ENCODE assay signal across 8 cellular contexts in genomic region chr12:50103351-50103750, GRCh38. TPM values are rescaled to one million over a fixed set of nuclear protein-coding genes. Genes with fewer than 3 reads are reported as not detected.
DNase-seq lines count a peak whose midpoint lies in the region; ATAC-seq and TF ChIP-seq lines count a peak whose summit lies in the region.
"Had no signal": no experiment of that assay in that cellular context is flagged by ENCODE, and none has a peak within 500 bp of the region (broad histone marks: within the 10 kb centered on the region; RNA-seq: fewer than 3 reads in every experiment).

No MANE protein-coding gene starts in this region.

- H3K9me2 ChIP-seq in GM23338 (ENCODE audit: insufficient read depth), result no peaks in the 10 kb centered on the region

- no peak for TF ChIP-seq POLR2A in esophagus squamous epithelium (IDR thresholded peaks at IDR 0.05)
- TF ChIP-seq POLR2A in sigmoid colon (IDR thresholded peaks at IDR 0.05), result no peak

- H3K4me1 ChIP-seq in esophagus squamous epithelium (peaks cover 17 to 36% (median 20%) of the 10 kb centered on the region in 3 donors), GM23338 (ENCODE audit: insufficient read depth) (peaks cover 12% of the 10 kb centered on the region; the same call in 1 of the 2 replicates), sigmoid colon (peaks cover 0 to 17% (median 12%) of the 10 kb centered on the region in 4 donors)

- CTCF ChIA-PET in activated naive CD4-positive, alpha-beta T cell treated with anti-CD3 and anti-CD28 coated beads, Interleukin-2, amount 10 ng/mL, durations not matched to agents 7 days and 5 days (lab: Charles Lee), result interaction anchor here (0.6 to 4.7 kb wide), 7 partner anchors 8 to 385 kb away, joined by 3 to 27 read pairs (median 4); partner anchors contain the start of genes COX14 and SMARCD1

- peaks cover 35% of the 10 kb centered on the region for H3K36me3 Mint-ChIP-seq in stimulated activated effector memory CD8-positive, alpha-beta T cell treated with anti-CD3 and anti-CD28 coated beads, Interleukin-12 subunit alpha, Interleukin-12 subunit beta, amount 100 ng/mL, for 72 hours
- peaks cover 23% of the 10 kb centered on the region for H3K36me3 Mint-ChIP-seq in activated naive CD4-positive, alpha-beta T cell treated with anti-CD3 and anti-CD28 coated beads, Interleukin-2, amount 10 ng/mL, durations not matched to agents 7 days and 5 days
- peaks cover 30% of the 10 kb centered on the region for H3K36me3 Mint-ChIP-seq in GM23338 (ENCODE audit: low read depth)

- no peak for DNase-seq in esophagus squamous epithelium (lab: John Stamatoyannopoulos, UW)
- no peak for DNase-seq in stimulated activated effector memory CD8-positive, alpha-beta T cell treated with anti-CD3 and anti-CD28 coated beads, Interleukin-12 subunit alpha, Interleukin-12 subunit beta, amount 100 ng/mL, for 72 hours (ENCODE audit: low spot score in 2 of 2)
- no peak for DNase-seq in activated naive CD4-positive, alpha-beta T cell treated with anti-CD3 and anti-CD28 coated beads, Interleukin-2, amount 10 ng/mL, durations not matched to agents 7 days and 5 days
- no peak for DNase-seq in GM23338 (ENCODE audit: low spot score)
- DNase-seq in sigmoid colon, result no peak
- DNase-seq: effector memory CD4-positive, alpha-beta T cell; NCI-H2081 treated with DMSO at 0.1 percent for 48 hours had no signal

- peaks cover 21% of the 10 kb centered on the region for H3K27me3 Mint-ChIP-seq in activated naive CD4-positive, alpha-beta T cell treated with anti-CD3 and anti-CD28 coated beads, Interleukin-2, amount 10 ng/mL, durations not matched to agents 7 days and 5 days
- peaks cover 7% of the 10 kb centered on the region for H3K27me3 Mint-ChIP-seq in GM23338 (ENCODE audit: insufficient read depth, low read depth, poor library complexity)

- no peak for TF ChIP-seq EP300 in sigmoid colon (IDR thresholded peaks at IDR 0.05)

- H3K9me3 ChIP-seq in esophagus squamous epithelium, result no peaks in the 10 kb centered on the region
- no peaks in the 10 kb centered on the region for H3K9me3 ChIP-seq in sigmoid colon

- no peak for ATAC-seq in stimulated activated effector memory CD8-positive, alpha-beta T cell treated with anti-CD3 and anti-CD28 coated beads, Interleukin-12 subunit alpha, Interleukin-12 subunit beta, amount 100 ng/mL, for 72 hours
- no peak for ATAC-seq in GM23338

- no peaks in the 10 kb centered on the region for H3K9me3 Mint-ChIP-seq in stimulated activated effector memory CD8-positive, alpha-beta T cell treated with anti-CD3 and anti-CD28 coated beads, Interleukin-12 subunit alpha, Interleukin-12 subunit beta, amount 100 ng/mL, for 72 hours
- H3K9me3 Mint-ChIP-seq in activated naive CD4-positive, alpha-beta T cell treated with anti-CD3 and anti-CD28 coated beads, Interleukin-2, amount 10 ng/mL, durations not matched to agents 7 days and 5 days, result no peaks in the 10 kb centered on the region
- H3K9me3 Mint-ChIP-seq in GM23338, result no peaks in the 10 kb centered on the region

- TF ChIP-seq CTCF in VCaP (conservative IDR thresholded peaks at IDR 0.05) (no peak), esophagus squamous epithelium (IDR thresholded peaks at IDR 0.05) (no peak), GM23338 (conservative IDR thresholded peaks at IDR 0.05; ENCODE audit: low read depth in 2 of 2) (no peak), sigmoid colon (IDR thresholded peaks at IDR 0.05) (no peak)

- H3F3A ChIP-seq in GM23338 (replicated peaks; ENCODE audit: low read depth), result peaks cover 8% of the 10 kb centered on the region; the same call in 1 of the 2 replicates

- H2AFZ ChIP-seq in GM23338, result no peak overlapping the region

- no peaks in the 10 kb centered on the region; the same call in 1 of the 2 replicates for H4K20me1 ChIP-seq in GM23338 (replicated peaks; ENCODE audit: insufficient read depth)

- 100% methylated on average over 1 of the region's 2 CpGs; no CpG with 5 or more reads in 1 of the 2 donors for WGBS in esophagus squamous epithelium, 2 donors
- WGBS in sigmoid colon, 2 donors, result 96% methylated on average over 2 of the region's 2 CpGs

- no peaks in the 10 kb centered on the region for H3K27me3 ChIP-seq in esophagus squamous epithelium
- H3K27me3 ChIP-seq in GM23338 (ENCODE audit: insufficient read depth), result no peaks in the 10 kb centered on the region
- H3K27me3 ChIP-seq in sigmoid colon, result no peaks in the 10 kb centered on the region

- H3K79me2 ChIP-seq in GM23338 (replicated peaks; ENCODE audit: insufficient read depth), result no peaks in the 10 kb centered on the region

- intact Hi-C loops in esophagus squamous epithelium (cut with DNase I), result no loop called here
- intact Hi-C loops in sigmoid colon (cut with DNase I), result no loop called here

- H3K27ac Mint-ChIP-seq in stimulated activated effector memory CD8-positive, alpha-beta T cell treated with anti-CD3 and anti-CD28 coated beads, Interleukin-12 subunit alpha, Interleukin-12 subunit beta, amount 100 ng/mL, for 72 hours, result peak overlapping the region; percentile 82
- no peak overlapping the region for H3K27ac Mint-ChIP-seq in activated naive CD4-positive, alpha-beta T cell treated with anti-CD3 and anti-CD28 coated beads, Interleukin-2, amount 10 ng/mL, durations not matched to agents 7 days and 5 days
- no peak overlapping the region for H3K27ac Mint-ChIP-seq in GM23338

- H3K4me1 Mint-ChIP-seq in stimulated activated effector memory CD8-positive, alpha-beta T cell treated with anti-CD3 and anti-CD28 coated beads, Interleukin-12 subunit alpha, Interleukin-12 subunit beta, amount 100 ng/mL, for 72 hours, result peaks cover 6% of the 10 kb centered on the region
- no peaks in the 10 kb centered on the region for H3K4me1 Mint-ChIP-seq in activated naive CD4-positive, alpha-beta T cell treated with anti-CD3 and anti-CD28 coated beads, Interleukin-2, amount 10 ng/mL, durations not matched to agents 7 days and 5 days
- peaks cover 39% of the 10 kb centered on the region for H3K4me1 Mint-ChIP-seq in GM23338

- H3K27ac ChIP-seq in VCaP (peak overlapping the region; percentile 43), esophagus squamous epithelium (peak overlapping the region in 3 of 4 donors; percentile 5 to 26 (median 24)), GM23338 (ENCODE audit: low read depth) (no peak overlapping the region), sigmoid colon (peak overlapping the region in 2 of 4 donors; percentile 21 to 34)

- H3K36me3 ChIP-seq in esophagus squamous epithelium, result peaks cover 9 to 34% (median 12%) of the 10 kb centered on the region in 3 donors
- H3K36me3 ChIP-seq in GM23338 (ENCODE audit: insufficient read depth), result peaks cover 8% of the 10 kb centered on the region; the same call in 1 of the 2 replicates
- peaks cover 10 to 22% (median 16%) of the 10 kb centered on the region in 4 donors for H3K36me3 ChIP-seq in sigmoid colon

- H3K4me2 ChIP-seq in GM23338, result no peak overlapping the region

- H3K4me3 Mint-ChIP-seq in stimulated activated effector memory CD8-positive, alpha-beta T cell treated with anti-CD3 and anti-CD28 coated beads, Interleukin-12 subunit alpha, Interleukin-12 subunit beta, amount 100 ng/mL, for 72 hours, result no peak overlapping the region
- H3K4me3 Mint-ChIP-seq in activated naive CD4-positive, alpha-beta T cell treated with anti-CD3 and anti-CD28 coated beads, Interleukin-2, amount 10 ng/mL, durations not matched to agents 7 days and 5 days, result no peak overlapping the region
- no peak overlapping the region for H3K4me3 Mint-ChIP-seq in GM23338

- no peak overlapping the region for H3K4me3 ChIP-seq in esophagus squamous epithelium
- H3K4me3 ChIP-seq in GM23338, result no peak overlapping the region
- no peak overlapping the region for H3K4me3 ChIP-seq in sigmoid colon

TF ChIP-seq in GM23338, 12 proteins besides CTCF, POLR2A, EP300 and RAD21 (continues in another document):
- TF ChIP-seq CREB1 (CRISPR knock-in tag; IDR thresholded peaks at IDR 0.05; ENCODE audit: low read depth) (no peak), ZNF331 (CRISPR knock-in tag; IDR thresholded peaks at IDR 0.05; ENCODE audit: low read depth) (no peak), POLR2AphosphoS5 (IDR thresholded peaks at IDR 0.05; ENCODE audit: low read depth) (no peak), NANOG (IDR thresholded peaks at IDR 0.05; ENCODE audit: borderline replicate concordance) (no peak)

RNA-seq across cellular contexts. Expression of gene GPD1, which starts 0.5 kb away (rescaled TPM):
- total RNA-seq in esophagus squamous epithelium, result under 1 TPM in 3 of 4 donors, not detected in 1; 0.38 to 0.53 (median 0.44) TPM
- total RNA-seq in GM23338 (2014; rRNA removed; shearing (Covaris generic)), result 0.23 and 0.45 TPM in 2 replicates
- 0.17 and 0.36 TPM in 2 replicates for polyA plus RNA-seq in GM23338 (2016; fragmentation: Nextera tagmentation; extraction: Ambion mirVana)
- 10 to 100 TPM in 1 of 4 donors, 1 to 10 TPM in 1, under 1 TPM in 2; 0.55 to 59.6 (median 1.5) TPM for total RNA-seq in sigmoid colon
- polyA plus RNA-seq in sigmoid colon, result 10 to 100 TPM in 1 of 3 donors, 1 to 10 TPM in 2; 3.0 to 19.8 (median 3.6) TPM

RNA-seq across cellular contexts. Expression of gene COX14, which starts 8.7 kb away (rescaled TPM):
- 10 to 100 TPM; 32.1 to 68.7 (median 53.5) TPM for total RNA-seq in esophagus squamous epithelium
- 27.8 and 43.7 TPM in 2 replicates for total RNA-seq in GM23338 (2014; rRNA removed; shearing (Covaris generic))
- polyA plus RNA-seq in GM23338 (2016; fragmentation: Nextera tagmentation; extraction: Ambion mirVana), result 73.0 and 73.5 TPM in 2 replicates
- total RNA-seq in sigmoid colon, result 100 to 1,000 TPM in 1 of 4 donors, 10 to 100 TPM in 3; 87.8 to 179 (median 93.8) TPM
- 100 to 1,000 TPM; 124 to 266 (median 187) TPM for polyA plus RNA-seq in sigmoid colon

RNA-seq across cellular contexts. Expression of gene SMARCD1, which starts 18.2 kb away (rescaled TPM):
- total RNA-seq in esophagus squamous epithelium (10 to 100 TPM; 34.5 to 67.8 (median 46.5) TPM), sigmoid colon (10 to 100 TPM; 22.4 to 64.8 (median 39.2) TPM)
- total RNA-seq in GM23338 (2014; rRNA removed; shearing (Covaris generic)), result 276 and 287 TPM in 2 replicates
- polyA plus RNA-seq in GM23338 (2016; fragmentation: Nextera tagmentation; extraction: Ambion mirVana) (124 and 145 TPM in 2 replicates), sigmoid colon (10 to 100 TPM; 16.0 to 26.4 (median 24.1) TPM)

RNA-seq across cellular contexts. Expression of gene ASIC1, which starts 46.0 kb away (rescaled TPM):
- total RNA-seq in esophagus squamous epithelium (1 to 10 TPM; 1.5 to 5.7 (median 2.6) TPM), sigmoid colon (1 to 10 TPM; 3.5 to 6.9 (median 5.2) TPM)
- 1.5 and 1.6 TPM in 2 replicates for total RNA-seq in GM23338 (2014; rRNA removed; shearing (Covaris generic))
- polyA plus RNA-seq in GM23338 (2016; fragmentation: Nextera tagmentation; extraction: Ambion mirVana) (0.47 and 0.76 TPM in 2 replicates), sigmoid colon (1 to 10 TPM in 2 of 3 donors, not detected in 1; 1.3 to 1.6 TPM)
